ENCODE assay signal across 8 cellular contexts in genomic region chr14:22871962-22872832, GRCh38. TPM values are rescaled to one million over a fixed set of nuclear protein-coding genes. Genes with fewer than 3 reads are reported as not detected.
DNase-seq lines count a peak whose midpoint lies in the region; ATAC-seq and FAIRE-seq lines count a peak whose summit lies in the region.

No MANE protein-coding gene starts in this region.

- peak; percentile 14 for ATAC-seq in GM21423 (IDR thresholded peaks at IDR 0.05; ENCODE audit: unreplicated experiment)

- DNase-seq in DMS114 treated with DMSO at 0.1 percent for 48 hours (lab: John Stamatoyannopoulos, UW; ENCODE audit: unreplicated experiment) (peak; percentile 35), RPMI7951 (ENCODE audit: low read depth) (peak; percentile 71), frontal cortex (ENCODE audit: low spot score in 2 of 2) (peak; percentile 72 to 75), nucleus accumbens (lab: John Stamatoyannopoulos, UW) (peak in 47 of 56 donors; percentile 26 to 87 (median 61))
- DNase-seq in Jurkat, Clone E6-1 (ENCODE audit: low read depth, low spot score) = peak; percentile 53
- DNase-seq in activated naive CD4-positive, alpha-beta T cell (lab: John Stamatoyannopoulos, UW) = peak; percentile 24 to 60 (median 46)

- peak overlapping the region; percentile 87 for H3K27ac ChIP-seq in temporal lobe (ENCODE audit: low read depth, low read length)

- no peak for FAIRE-seq in frontal cortex (lab: Jason Lieb, UNC)

- H3K4me3 ChIP-seq in Jurkat, Clone E6-1 (ENCODE audit: low read length) = peak overlapping the region; percentile 83

RNA-seq across cellular contexts. Expression of gene LRP10, which starts 0.7 kb away (rescaled TPM):
- polyA plus RNA-seq in Jurkat, Clone E6-1 (2012; ENCODE audit: insufficient read depth, insufficient read length) = 15.2 TPM
- 41.9 and 44.9 TPM in 2 replicates for total RNA-seq in RPMI7951 (2014; rRNA removed; shearing (Covaris generic))
- total RNA-seq in frontal cortex = 2.9 TPM
- total RNA-seq in temporal lobe = 4.7 TPM

RNA-seq across cellular contexts. Expression of gene REM2, which starts 10.8 kb away (rescaled TPM):
- not detected for polyA plus RNA-seq in Jurkat, Clone E6-1 (2012; ENCODE audit: insufficient read depth, insufficient read length)
- total RNA-seq in RPMI7951 (2014; rRNA removed; shearing (Covaris generic)) = 0.12 and 0.59 TPM in 2 replicates
- total RNA-seq in frontal cortex = 2.4 TPM
- total RNA-seq in temporal lobe = 2.0 TPM

RNA-seq across cellular contexts. Expression of gene MMP14, which starts 35.8 kb away (rescaled TPM):
- polyA plus RNA-seq in Jurkat, Clone E6-1 (2012; ENCODE audit: insufficient read depth, insufficient read length) = 1.6 TPM
- total RNA-seq in RPMI7951 (2014; rRNA removed; shearing (Covaris generic)) = 613 and 718 TPM in 2 replicates
- total RNA-seq in frontal cortex (6.9 TPM), temporal lobe (11.3 TPM)

RNA-seq across cellular contexts. Expression of gene MRPL52, which starts 42.5 kb away (rescaled TPM):
- polyA plus RNA-seq in Jurkat, Clone E6-1 (2012; ENCODE audit: insufficient read depth, insufficient read length) = 384 TPM
- 93.9 and 100 TPM in 2 replicates for total RNA-seq in RPMI7951 (2014; rRNA removed; shearing (Covaris generic))
- total RNA-seq in frontal cortex (13.9 TPM), temporal lobe (19.9 TPM)

RNA-seq across cellular contexts. Expression of gene RBM23, which starts 46.8 kb away (rescaled TPM):
- 58.3 TPM for polyA plus RNA-seq in Jurkat, Clone E6-1 (2012; ENCODE audit: insufficient read depth, insufficient read length)
- total RNA-seq in RPMI7951 (2014; rRNA removed; shearing (Covaris generic)) = 79.2 and 93.5 TPM in 2 replicates
- total RNA-seq in frontal cortex = 73.4 TPM
- 66.6 TPM for total RNA-seq in temporal lobe

Comparison
In these comparisons a context has a peak if more than half of its experiments do, and no peak if none do; other contexts are left out.
1. Peak in every context shown above with its lines: DNase-seq, ATAC-seq, H3K4me3 ChIP-seq and H3K27ac ChIP-seq.
2. RNA of gene MMP14, which starts 35.8 kb away (total RNA-seq): 613 to 718 TPM in RPMI7951; 11.3 TPM in temporal lobe (single experiment) and 6.9 TPM in frontal cortex (single experiment); every median in the first group is over 10 times any median in the second.